Comparison of ENCODE assay signal across 8 cellular contexts in genomic region chr6:42726026-42726425, GRCh38. TPM values are rescaled to one million over a fixed set of nuclear protein-coding genes. Genes with fewer than 3 reads are reported as not detected.
DNase-seq lines count a peak whose midpoint lies in the region; ATAC-seq, FAIRE-seq and TF ChIP-seq lines count a peak whose summit lies in the region.

No MANE protein-coding gene starts in this region.

- H3K27me3 ChIP-seq in body of pancreas, result no peaks in the 10 kb centered on the region
- H3K27me3 ChIP-seq in small intestine (ENCODE audit: control insufficient read depth in 2 of 2, insufficient read depth in 2 of 2, low read length in 2 of 2), result no peaks in the 10 kb centered on the region
- no peaks in the 10 kb centered on the region for H3K27me3 ChIP-seq in endodermal cell (ENCODE audit: control insufficient read depth, insufficient read depth, low read length, poor library complexity, severe bottlenecking)

- H3K4me3 ChIP-seq in AG10803 (ENCODE audit: low read length) (peak overlapping the region; percentile 45), HFF-Myc (replicated peaks; ENCODE audit: low read depth, low read length) (peak overlapping the region; percentile 44), body of pancreas (no peak overlapping the region), small intestine (ENCODE audit: low read depth in 1 of 2, low read length in 2 of 2) (no peak overlapping the region), endodermal cell (ENCODE audit: low read length) (no peak overlapping the region)

- peaks cover 12 to 23% of the 10 kb centered on the region in 2 donors for H3K4me1 Mint-ChIP-seq in natural killer cell treated with Interleukin-12 subunit alpha and Interleukin-12 subunit beta and Interleukin-15 and Interleukin-18, amount 100 ng/mL, for 72 hours (ENCODE audit: low read depth in 2 of 2)
- H3K4me1 Mint-ChIP-seq in endodermal cell, result peaks cover 7% of the 10 kb centered on the region

- H3K4me3 Mint-ChIP-seq in natural killer cell treated with Interleukin-12 subunit alpha and Interleukin-12 subunit beta and Interleukin-15 and Interleukin-18, amount 100 ng/mL, for 72 hours, result peak overlapping the region; percentile 87
- H3K4me3 Mint-ChIP-seq in endodermal cell, result no peak overlapping the region

- FAIRE-seq in small intestine (lab: Jason Lieb, UNC), result no peak

- TF ChIP-seq POLR2A in body of pancreas (IDR thresholded peaks at IDR 0.05), result no peak

- ATAC-seq in body of pancreas, result no peak
- ATAC-seq in natural killer cell treated with Interleukin-12 subunit alpha and Interleukin-12 subunit beta and Interleukin-15 and Interleukin-18, amount 100 ng/mL, for 72 hours, result no peak
- ATAC-seq in HG03097 (IDR thresholded peaks at IDR 0.05; ENCODE audit: low FRiP score, unreplicated experiment), result no peak

- peaks cover 0 to 7% of the 10 kb centered on the region in 2 donors for H3K27me3 Mint-ChIP-seq in natural killer cell treated with Interleukin-12 subunit alpha and Interleukin-12 subunit beta and Interleukin-15 and Interleukin-18, amount 100 ng/mL, for 72 hours
- no peaks in the 10 kb centered on the region for H3K27me3 Mint-ChIP-seq in endodermal cell (ENCODE audit: insufficient read depth)

- DNase-seq in AG10803 (ENCODE audit: low read depth) (no peak), HFF-Myc (ENCODE audit: extremely low read depth, low read depth) (no peak), body of pancreas (no peak), epidermal melanocyte (ENCODE audit: insufficient read length, low spot score) (no peak), small intestine (no peak), endodermal cell (no peak)
- no peak for DNase-seq in natural killer cell treated with Interleukin-12 subunit alpha and Interleukin-12 subunit beta and Interleukin-15 and Interleukin-18, amount 100 ng/mL, for 72 hours (ENCODE audit: low spot score)

- H3K27ac Mint-ChIP-seq in natural killer cell treated with Interleukin-12 subunit alpha and Interleukin-12 subunit beta and Interleukin-15 and Interleukin-18, amount 100 ng/mL, for 72 hours, result peak overlapping the region; percentile 85 to 97
- H3K27ac Mint-ChIP-seq in endodermal cell, result no peak overlapping the region

- H3K36me3 ChIP-seq in body of pancreas (replicated peaks in 1 of 2; ENCODE audit: insufficient read depth in 1 of 2, low read depth in 2 of 2) (no peaks in the 10 kb centered on the region), small intestine (ENCODE audit: control insufficient read depth in 2 of 2, insufficient read depth in 2 of 2, low read length in 2 of 2) (no peaks in the 10 kb centered on the region), endodermal cell (ENCODE audit: control insufficient read depth, insufficient read depth, low read length) (no peaks in the 10 kb centered on the region)

- H3K9me3 ChIP-seq in body of pancreas, result no peaks in the 10 kb centered on the region
- H3K9me3 ChIP-seq in small intestine (ENCODE audit: control insufficient read depth, low read depth), result no peaks in the 10 kb centered on the region
- no peaks in the 10 kb centered on the region for H3K9me3 ChIP-seq in endodermal cell (ENCODE audit: control insufficient read depth, low read length)

- H3K4me1 ChIP-seq in body of pancreas (peaks cover 15% of the 10 kb centered on the region), small intestine (ENCODE audit: control insufficient read depth in 2 of 2, insufficient read depth in 1 of 2, low read depth in 1 of 2, low read length in 1 of 2) (peaks cover 0 to 5% of the 10 kb centered on the region in 2 donors), endodermal cell (ENCODE audit: control insufficient read depth, insufficient read depth, low read length) (peaks cover 6% of the 10 kb centered on the region)

- H3K27ac ChIP-seq in body of pancreas, result peak overlapping the region in 3 of 4 donors; percentile 37 to 75 (median 56)
- peak overlapping the region in 1 of 2 donors; percentile 50 for H3K27ac ChIP-seq in small intestine (ENCODE audit: low read depth in 1 of 2, low read length in 1 of 2)
- H3K27ac ChIP-seq in endodermal cell (ENCODE audit: low read depth, low read length), result no peak overlapping the region

- H3K36me3 Mint-ChIP-seq in natural killer cell treated with Interleukin-12 subunit alpha and Interleukin-12 subunit beta and Interleukin-15 and Interleukin-18, amount 100 ng/mL, for 72 hours, result no peaks in the 10 kb centered on the region
- no peaks in the 10 kb centered on the region for H3K36me3 Mint-ChIP-seq in endodermal cell (ENCODE audit: low read depth)

- no peaks in the 10 kb centered on the region for H3K9me3 Mint-ChIP-seq in natural killer cell treated with Interleukin-12 subunit alpha and Interleukin-12 subunit beta and Interleukin-15 and Interleukin-18, amount 100 ng/mL, for 72 hours
- H3K9me3 Mint-ChIP-seq in endodermal cell, result no peaks in the 10 kb centered on the region

- TF ChIP-seq CTCF in AG10803 (conservative IDR thresholded peaks at IDR 0.05; ENCODE audit: low read length), result no peak
- TF ChIP-seq CTCF in HFF-Myc (IDR thresholded peaks at IDR 0.05; ENCODE audit: low read depth, low read length, missing control alignments), result no peak
- no peak for TF ChIP-seq CTCF in body of pancreas (IDR thresholded peaks at IDR 0.05)
- no peak for TF ChIP-seq CTCF in endodermal cell (conservative IDR thresholded peaks at IDR 0.05)

- no peak overlapping the region for H3K9ac ChIP-seq in endodermal cell (ENCODE audit: extremely low read depth, low read length, poor library complexity, severe bottlenecking)

- intact Hi-C loops in body of pancreas (cut with DNase I), result no loop called here

RNA-seq across cellular contexts. Expression of gene PRPH2, which starts 3.6 kb away (rescaled TPM):
- 1 to 10 TPM; 1.0 to 4.3 TPM for total RNA-seq in body of pancreas
- total RNA-seq in natural killer cell treated with Interleukin-12 subunit alpha and Interleukin-12 subunit beta and Interleukin-15 and Interleukin-18, amount 100 ng/mL, for 72 hours, result under 1 TPM in 1 of 2 donors, not detected in 1; 0.10 TPM
- polyA plus RNA-seq in small intestine, result under 1 TPM in 1 of 3 donors, not detected in 2; 0.92 TPM
- total RNA-seq in endodermal cell, result under 1 TPM; 0.35 to 0.40 TPM
- 0.11 TPM for polyA plus RNA-seq in endodermal cell (2013, experiment 1 of 2)
- polyA plus RNA-seq in endodermal cell (2013, experiment 2 of 2), result not detected

RNA-seq across cellular contexts. Expression of gene TBCC, which starts 19.9 kb away (rescaled TPM):
- total RNA-seq in body of pancreas, result 10 to 100 TPM; 14.5 to 25.4 TPM
- total RNA-seq in natural killer cell treated with Interleukin-12 subunit alpha and Interleukin-12 subunit beta and Interleukin-15 and Interleukin-18, amount 100 ng/mL, for 72 hours, result 10 to 100 TPM; 28.8 to 32.6 TPM
- 10 to 100 TPM; 23.8 to 30.0 (median 25.7) TPM for polyA plus RNA-seq in small intestine
- 10 to 100 TPM; 16.7 to 21.9 TPM for total RNA-seq in endodermal cell
- 28.6 TPM for polyA plus RNA-seq in endodermal cell (2013, experiment 1 of 2)
- 21.4 TPM for polyA plus RNA-seq in endodermal cell (2013, experiment 2 of 2)

RNA-seq across cellular contexts. Expression of gene BICRAL, which starts 55.8 kb away (rescaled TPM):
- 1 to 10 TPM; 6.9 to 8.6 TPM for total RNA-seq in body of pancreas
- total RNA-seq in natural killer cell treated with Interleukin-12 subunit alpha and Interleukin-12 subunit beta and Interleukin-15 and Interleukin-18, amount 100 ng/mL, for 72 hours, result 10 to 100 TPM; 13.5 to 13.9 TPM
- polyA plus RNA-seq in small intestine, result 1 to 10 TPM; 3.2 to 5.1 (median 4.2) TPM
- 10 to 100 TPM; 11.6 to 14.9 TPM for total RNA-seq in endodermal cell
- polyA plus RNA-seq in endodermal cell (2013, experiment 1 of 2), result 7.7 TPM
- polyA plus RNA-seq in endodermal cell (2013, experiment 2 of 2), result 6.8 TPM

Comparison
In these comparisons a context has a peak if more than half of its experiments do, and no peak if none do; other contexts are left out.
1. H3K4me3 ChIP-seq: peak in AG10803 (single experiment) and HFF-Myc (single experiment); none in body of pancreas (0 of 2), small intestine (0 of 2) and endodermal cell (single experiment).